ENCODE assay signal across 8 cellular contexts in the genomic region with DNA sequence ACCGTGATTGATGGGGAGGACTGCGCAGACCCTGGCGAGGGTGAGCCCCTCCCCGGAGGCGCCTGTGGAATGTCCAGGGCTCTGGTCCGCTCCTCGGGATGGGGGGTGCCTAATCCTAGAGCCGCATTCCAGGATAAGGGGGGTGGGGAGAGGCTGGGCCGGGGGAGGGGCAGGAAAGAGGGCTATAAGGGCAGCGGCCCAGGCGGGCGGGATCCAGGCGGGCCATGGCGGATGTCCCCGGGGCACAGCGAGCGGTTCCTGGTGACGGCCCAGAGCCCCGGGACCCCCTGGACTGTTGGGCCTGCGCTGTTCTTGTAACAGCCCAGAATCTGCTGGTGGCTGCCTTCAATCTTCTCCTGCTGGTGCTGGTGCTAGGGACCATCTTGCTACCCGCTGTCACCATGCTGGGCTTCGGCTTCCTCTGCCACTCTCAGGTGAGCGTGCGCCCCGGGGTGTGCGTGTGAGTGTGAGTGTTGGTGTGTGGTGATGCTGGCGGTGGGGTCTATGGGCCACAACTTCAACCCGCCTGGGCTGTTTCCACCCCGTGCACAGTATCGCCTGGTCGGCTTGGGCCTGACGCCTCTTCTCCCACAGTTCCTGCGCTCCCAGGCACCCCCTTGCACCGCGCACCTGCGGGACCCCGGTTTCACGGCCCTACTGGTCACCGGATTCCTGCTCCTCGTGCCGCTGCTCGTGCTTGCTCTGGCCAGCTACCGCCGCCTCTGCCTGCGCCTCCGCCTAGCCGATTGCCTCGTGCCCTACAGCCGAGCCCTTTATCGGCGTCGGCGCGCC. TPM values are rescaled to one million over a fixed set of nuclear protein-coding genes. Genes with fewer than 3 reads are reported as not detected.
DNase-seq lines count a peak whose midpoint lies in the region; ATAC-seq and TF ChIP-seq lines count a peak whose summit lies in the region.

TSS of gene TMEM88 (plus strand) at position 216 of the 792 bp plus-strand sequence. CDS start at position 225, 9 bp downstream.

- TF ChIP-seq CTCF in colonic mucosa (IDR thresholded peaks at IDR 0.05) (no peak), uterus (IDR thresholded peaks at IDR 0.05) (no peak)

- intact Hi-C loops in colonic mucosa (cut with DNase I) (no loop called here), uterus (cut with DNase I; ENCODE audit: low total_unique reads) (no loop called here)

- H3K9me3 ChIP-seq in colonic mucosa (no peaks in the 10 kb centered on the region), uterus (no peaks in the 10 kb centered on the region)

- no peak for ATAC-seq in HG03175 (IDR thresholded peaks at IDR 0.05; ENCODE audit: unreplicated experiment)

- H3K27ac ChIP-seq in colonic mucosa = peak within 1 kb of the TSS; percentile 95
- H3K27ac ChIP-seq in uterus = peak within 1 kb of the TSS; percentile 90 to 98

- peak; percentile 21 for DNase-seq in stimulated activated CD4-positive, alpha-beta T cell treated with anti-CD3 and anti-CD28 coated beads, Interleukin-15, amount 100 ng/mL, for 24 hours
- DNase-seq in stimulated activated CD4-positive, alpha-beta T cell treated with anti-CD3 and anti-CD28 coated beads, Interleukin-2, amount 100 ng/mL, for 48 hours = no peak
- DNase-seq in colonic mucosa = peak; percentile 25
- peak; percentile 88 for DNase-seq in mesenteric fat pad (ENCODE audit: low spot score)
- DNase-seq in uterus = peak; percentile 30 to 37
- no peak for DNase-seq in kidney tubule cell (ENCODE audit: low spot score)
- no peak for DNase-seq in NCI-H2107 treated with DMSO at 0.1 percent for 48 hours (lab: John Stamatoyannopoulos, UW; ENCODE audit: unreplicated experiment)

- H3K9ac ChIP-seq in colonic mucosa (ENCODE audit: low read depth in 2 of 2, low read length in 2 of 2) = peak within 1 kb of the TSS; percentile 6 to 96

- TF ChIP-seq POLR2A in uterus (IDR thresholded peaks at IDR 0.05) = no peak

- H3K4me1 ChIP-seq in colonic mucosa = peaks cover 20% of the 10 kb centered on the region
- peaks cover 0 to 9% of the 10 kb centered on the region in 2 donors for H3K4me1 ChIP-seq in uterus

- H3K36me3 ChIP-seq in colonic mucosa = peaks cover 8% of the 10 kb centered on the region
- H3K36me3 ChIP-seq in uterus = no peaks in the 10 kb centered on the region

- H3K4me3 ChIP-seq in colonic mucosa (peak within 1 kb of the TSS; percentile 10), uterus (peak within 1 kb of the TSS; percentile 6 to 10)

- H3K27me3 ChIP-seq in colonic mucosa (no peaks in the 10 kb centered on the region), uterus (no peaks in the 10 kb centered on the region)

RNA-seq across cellular contexts. Expression of gene TMEM88, which starts in this region (rescaled TPM):
- 1 to 10 TPM; 2.5 to 2.7 TPM for total RNA-seq in colonic mucosa
- total RNA-seq in mesenteric fat pad = 34.2 TPM
- total RNA-seq in uterus = 10 to 100 TPM in 3 of 4 donors, 1 to 10 TPM in 1; 7.3 to 68.1 (median 28.1) TPM

Comparison
In these comparisons a context has a peak if more than half of its experiments do, and no peak if none do; other contexts are left out.
1. DNase-seq: peak in stimulated activated CD4-positive, alpha-beta T cell treated with anti-CD3 and anti-CD28 coated beads, Interleukin-15, amount 100 ng/mL, for 24 hours (single experiment), colonic mucosa (single experiment), mesenteric fat pad (single experiment) and uterus (2 of 2); none in stimulated activated CD4-positive, alpha-beta T cell treated with anti-CD3 and anti-CD28 coated beads, Interleukin-2, amount 100 ng/mL, for 48 hours (0 of 2), kidney tubule cell (single experiment) and NCI-H2107 treated with DMSO at 0.1 percent for 48 hours (single experiment).